ENCODE assay signal across 21 cellular contexts in genomic region chr10:122165492-122165832, GRCh38.
DNase-seq lines count a peak whose midpoint lies in the region; ATAC-seq and TF ChIP-seq lines count a peak whose summit lies in the region.
"Had no signal": no experiment of that assay in that cellular context is flagged by ENCODE, and none has a peak within 500 bp of the region (broad histone marks: within the 10 kb centered on the region; RNA-seq: fewer than 3 reads in every experiment).

No MANE protein-coding gene starts in this region.

- no peak overlapping the region for H3K27ac ChIP-seq in HUES6 (ENCODE audit: low read depth, low read length)
- peak overlapping the region in 2 of 3 donors; percentile 27 to 51 for H3K27ac ChIP-seq in right lobe of liver
- H3K27ac ChIP-seq in gastrocnemius medialis: peak overlapping the region; percentile 0 to 62 (median 52)
- H3K27ac ChIP-seq in right cardiac atrium (ENCODE audit: low read length): no peak overlapping the region
- H3K27ac ChIP-seq: brain microvascular endothelial cell, coronary artery, RWPE1, thoracic aorta had no signal

- peak overlapping the region; percentile 90 for H3K4me3 ChIP-seq in HUES6 (ENCODE audit: low read depth, low read length)
- no peak overlapping the region for H3K4me3 ChIP-seq in right lobe of liver
- H3K4me3 ChIP-seq in gastrocnemius medialis: no peak overlapping the region
- no peak overlapping the region for H3K4me3 ChIP-seq in right cardiac atrium (ENCODE audit: low read length)
- H3K4me3 ChIP-seq: coronary artery, thoracic aorta had no signal

- ATAC-seq in right lobe of liver: no peak
- ATAC-seq in gastrocnemius medialis: no peak
- no peak for ATAC-seq in HG03097 (IDR thresholded peaks at IDR 0.05; ENCODE audit: low FRiP score, unreplicated experiment)
- ATAC-seq in right cardiac atrium: no peak
- ATAC-seq: activated T-helper 17 cell treated with anti-CD3 and anti-CD28 coated beads, Interleukin-2, amount 50 U/mL, for 72 hours; naive thymus-derived CD4-positive, alpha-beta T cell; stimulated activated memory B cell treated with anti-CD40 and anti-IgM and Interleukin-4, amounts not matched to agents 10 μg/mL and 1 μg/mL and 100 μg/mL, for 72 hours had no signal

- peaks cover 3% of the 10 kb centered on the region for H3K27me3 Mint-ChIP-seq in brain

- peaks cover 8% of the 10 kb centered on the region for H3K27me3 ChIP-seq in HUES6 (ENCODE audit: control insufficient read depth, insufficient read depth, low read length)
- no peaks in the 10 kb centered on the region for H3K27me3 ChIP-seq in right lobe of liver
- H3K27me3 ChIP-seq in gastrocnemius medialis: no peaks in the 10 kb centered on the region
- no peaks in the 10 kb centered on the region for H3K27me3 ChIP-seq in right cardiac atrium (ENCODE audit: control insufficient read depth, insufficient read depth)
- H3K27me3 ChIP-seq: brain microvascular endothelial cell had no signal

- H3K9me3 Mint-ChIP-seq in brain: no peaks in the 10 kb centered on the region
- H3K9me3 Mint-ChIP-seq: activated naive CD8-positive, alpha-beta T cell treated with anti-CD3 and anti-CD28 coated beads, Interleukin-2, amount 10 ng/mL, durations not matched to agents 7 days and 5 days; activated T-helper 17 cell treated with anti-CD3 and anti-CD28 coated beads, Interleukin-2, amount 50 U/mL, for 72 hours; stimulated activated memory B cell treated with anti-CD40 and anti-IgM and Interleukin-4, amounts not matched to agents 10 μg/mL and 1 μg/mL and 100 μg/mL, for 72 hours had no signal

- no peak for TF ChIP-seq CTCF in brain (conservative IDR thresholded peaks at IDR 0.05)
- TF ChIP-seq CTCF in right lobe of liver (IDR thresholded peaks at IDR 0.05): no peak
- no peak for TF ChIP-seq CTCF in gastrocnemius medialis (IDR thresholded peaks at IDR 0.05 in 4 of 5, conservative IDR thresholded peaks at IDR 0.05 in 1 of 5)

- TF ChIP-seq POLR2A in right lobe of liver (IDR thresholded peaks at IDR 0.05) (no peak), gastrocnemius medialis (IDR thresholded peaks at IDR 0.05) (no peak)

- DNase-seq in right lobe of liver (no peak), gastrocnemius medialis (no peak), SHP77 (lab: John Stamatoyannopoulos, UW) (no peak), right cardiac atrium (no peak)
- DNase-seq: activated CD4-positive, alpha-beta T cell treated with anti-CD3 and anti-CD28 coated beads for 4 hours; activated naive CD8-positive, alpha-beta T cell treated with anti-CD3 and anti-CD28 coated beads, Interleukin-2, amount 10 ng/mL, durations not matched to agents 7 days and 5 days; brain microvascular endothelial cell; GDM1; mesendoderm; naive thymus-derived CD4-positive, alpha-beta T cell; NCI-H1930 had no signal

- intact Hi-C loops in right lobe of liver (cut with DNase I): no loop called here
- intact Hi-C loops in gastrocnemius medialis (cut with DNase I; ENCODE audit: low total_unique reads): no loop called here
- intact Hi-C loops in right cardiac atrium (cut with DNase I): no loop called here

- H3K4me1 ChIP-seq in HUES6 (ENCODE audit: control insufficient read depth, insufficient read depth, low read length): peaks cover 48% of the 10 kb centered on the region
- peaks cover 0 to 40% (median 18%) of the 10 kb centered on the region in 4 donors for H3K4me1 ChIP-seq in right lobe of liver
- peaks cover 30 to 33% of the 10 kb centered on the region in 2 donors for H3K4me1 ChIP-seq in gastrocnemius medialis
- peaks cover 19% of the 10 kb centered on the region for H3K4me1 ChIP-seq in right cardiac atrium (ENCODE audit: control insufficient read depth, insufficient read depth, low read length)

- H3K4me3 Mint-ChIP-seq in brain: peak overlapping the region; percentile 89 to 96 (median 95)
- H3K4me3 Mint-ChIP-seq: activated naive CD8-positive, alpha-beta T cell treated with anti-CD3 and anti-CD28 coated beads, Interleukin-2, amount 10 ng/mL, durations not matched to agents 7 days and 5 days; activated T-helper 17 cell treated with anti-CD3 and anti-CD28 coated beads, Interleukin-2, amount 50 U/mL, for 72 hours; B cell; IgD-negative memory B cell; stimulated activated memory B cell treated with anti-CD40 and anti-IgM and Interleukin-4, amounts not matched to agents 10 μg/mL and 1 μg/mL and 100 μg/mL, for 72 hours had no signal

- no peaks in the 10 kb centered on the region for H3K36me3 ChIP-seq in HUES6 (ENCODE audit: control insufficient read depth, insufficient read depth, low read length)
- no peaks in the 10 kb centered on the region for H3K36me3 ChIP-seq in right lobe of liver
- H3K36me3 ChIP-seq in gastrocnemius medialis: no peaks in the 10 kb centered on the region
- H3K36me3 ChIP-seq: brain microvascular endothelial cell, thoracic aorta had no signal

- peaks cover 91% of the 10 kb centered on the region for H3K4me1 Mint-ChIP-seq in brain
- H3K4me1 Mint-ChIP-seq: activated naive CD8-positive, alpha-beta T cell treated with anti-CD3 and anti-CD28 coated beads, Interleukin-2, amount 10 ng/mL, durations not matched to agents 7 days and 5 days; activated T-helper 17 cell treated with anti-CD3 and anti-CD28 coated beads, Interleukin-2, amount 50 U/mL, for 72 hours had no signal

- in situ Hi-C loops in gastrocnemius medialis (cut with MboI; ENCODE audit: low sequenced_read_pairs in 4 of 4): no loop called here

- no peaks in the 10 kb centered on the region for H3K9me3 ChIP-seq in HUES6 (ENCODE audit: control insufficient read depth, insufficient read depth, low read depth, low read length)
- no peaks in the 10 kb centered on the region for H3K9me3 ChIP-seq in right lobe of liver
- H3K9me3 ChIP-seq in gastrocnemius medialis: no peaks in the 10 kb centered on the region
- H3K9me3 ChIP-seq in right cardiac atrium (ENCODE audit: control insufficient read depth, low read length): no peaks in the 10 kb centered on the region
- H3K9me3 ChIP-seq: thoracic aorta had no signal

- peak overlapping the region; percentile 85 for H3K9ac ChIP-seq in HUES6 (ENCODE audit: low read length)

- peak overlapping the region; percentile 97 to 99 (median 99) for H3K27ac Mint-ChIP-seq in brain
- H3K27ac Mint-ChIP-seq: activated naive CD8-positive, alpha-beta T cell treated with anti-CD3 and anti-CD28 coated beads, Interleukin-2, amount 10 ng/mL, durations not matched to agents 7 days and 5 days; activated T-helper 17 cell treated with anti-CD3 and anti-CD28 coated beads, Interleukin-2, amount 50 U/mL, for 72 hours; B cell; IgD-negative memory B cell; naive thymus-derived CD4-positive, alpha-beta T cell; stimulated activated memory B cell treated with anti-CD40 and anti-IgM and Interleukin-4, amounts not matched to agents 10 μg/mL and 1 μg/mL and 100 μg/mL, for 72 hours had no signal

- peaks cover under 1% of the 10 kb centered on the region for H3K36me3 Mint-ChIP-seq in brain
- H3K36me3 Mint-ChIP-seq: activated naive CD8-positive, alpha-beta T cell treated with anti-CD3 and anti-CD28 coated beads, Interleukin-2, amount 10 ng/mL, durations not matched to agents 7 days and 5 days; IgD-negative memory B cell; naive thymus-derived CD4-positive, alpha-beta T cell; stimulated activated memory B cell treated with anti-CD40 and anti-IgM and Interleukin-4, amounts not matched to agents 10 μg/mL and 1 μg/mL and 100 μg/mL, for 72 hours had no signal

- 21% methylated on average over 4 of the region's 5 CpGs for WGBS in right lobe of liver (ENCODE audit: insufficient coverage, low coverage, low lambda C conversion rate, missing lambda C conversion rate)
- WGBS in right cardiac atrium: 60% methylated on average over 5 of the region's 5 CpGs

Comparison
In these comparisons a context has a peak if more than half of its experiments do, and no peak if none do; other contexts are left out.
1. H3K27ac ChIP-seq: peak in right lobe of liver (2 of 3) and gastrocnemius medialis (4 of 4); none in HUES6 (single experiment) and right cardiac atrium (single experiment).